ENCODE assay signal across 8 cellular contexts in genomic region chr3:179666436-179667035, GRCh38. TPM values are rescaled to one million over a fixed set of nuclear protein-coding genes. Genes with fewer than 3 reads are reported as not detected.
DNase-seq lines count a peak whose midpoint lies in the region; ATAC-seq and TF ChIP-seq lines count a peak whose summit lies in the region.

No MANE protein-coding gene starts in this region.

- intact Hi-C loops in esophagus muscularis mucosa (cut with DNase I), result no loop called here

- H3K9me3 ChIP-seq in DND-41 (ENCODE audit: insufficient read depth, low read length, severe bottlenecking) (no peaks in the 10 kb centered on the region), neural progenitor cell (ENCODE audit: low read depth) (no peaks in the 10 kb centered on the region), esophagus muscularis mucosa (no peaks in the 10 kb centered on the region)

- no peak overlapping the region for H3K27ac Mint-ChIP-seq in neural progenitor cell

- H3K4me3 ChIP-seq in DND-41 (ENCODE audit: low read depth in 1 of 2, low read length in 2 of 2) (no peak overlapping the region), neural progenitor cell (no peak overlapping the region), esophagus muscularis mucosa (no peak overlapping the region)

- H3K36me3 Mint-ChIP-seq in neural progenitor cell, result peaks cover 19% of the 10 kb centered on the region
- peaks cover 2% of the 10 kb centered on the region for H3K36me3 Mint-ChIP-seq in activated T-cell treated with anti-CD3 and anti-CD28 coated beads, Interleukin-2, amount 50 U/mL, for 4 hours (ENCODE audit: insufficient read depth)

- DNase-seq in DND-41 (no peak), NCI-H524 treated with DMSO at 0.1 percent for 48 hours (lab: John Stamatoyannopoulos, UW) (peak; percentile 98), fibroblast of peridontal ligament (ENCODE audit: extremely low read depth) (peak; percentile 17), neural progenitor cell (ENCODE audit: low spot score) (peak; percentile 43), esophagus muscularis mucosa (ENCODE audit: extremely low spot score) (no peak)
- DNase-seq in activated T-cell treated with anti-CD3 and anti-CD28 coated beads, Interleukin-2, amount 50 U/mL, for 4 hours, result no peak

- H3K9me3 Mint-ChIP-seq in neural progenitor cell, result no peaks in the 10 kb centered on the region
- no peaks in the 10 kb centered on the region for H3K9me3 Mint-ChIP-seq in activated T-cell treated with anti-CD3 and anti-CD28 coated beads, Interleukin-2, amount 50 U/mL, for 4 hours

- no peak overlapping the region for H3K27ac ChIP-seq in DND-41 (ENCODE audit: low read length)
- H3K27ac ChIP-seq in neural progenitor cell, result no peak overlapping the region
- H3K27ac ChIP-seq in esophagus muscularis mucosa (replicated peaks in 1 of 4), result no peak overlapping the region

- peaks cover 44% of the 10 kb centered on the region; the same call in 1 of the 2 replicates for H4K20me1 ChIP-seq in DND-41 (ENCODE audit: insufficient read depth, low read length)
- peaks cover 70% of the 10 kb centered on the region for H4K20me1 ChIP-seq in neural progenitor cell (ENCODE audit: low read depth)

- ATAC-seq in DND-41 (ENCODE audit: insufficient read depth, low read depth) (peak; percentile 50; the same call in 1 of the 3 replicates), HG02973 (IDR thresholded peaks at IDR 0.05; ENCODE audit: unreplicated experiment) (no peak), GM18517 (IDR thresholded peaks at IDR 0.05; ENCODE audit: unreplicated experiment) (no peak)
- no peak for ATAC-seq in activated T-cell treated with anti-CD3 and anti-CD28 coated beads, Interleukin-2, amount 50 U/mL, for 4 hours

- TF ChIP-seq CTCF in DND-41 (IDR thresholded peaks at IDR 0.05; ENCODE audit: borderline replicate concordance, extremely low read depth, low read length, poor library complexity, severe bottlenecking) (no peak), neural progenitor cell (IDR thresholded peaks at IDR 0.05) (no peak), esophagus muscularis mucosa (IDR thresholded peaks at IDR 0.05) (no peak)

- H3K4me3 Mint-ChIP-seq in neural progenitor cell, result no peak overlapping the region
- H3K4me3 Mint-ChIP-seq in activated T-cell treated with anti-CD3 and anti-CD28 coated beads, Interleukin-2, amount 50 U/mL, for 4 hours, result no peak overlapping the region

- peaks cover 92% of the 10 kb centered on the region for H3K79me2 ChIP-seq in DND-41 (ENCODE audit: insufficient read depth, low read length)
- peaks cover 99% of the 10 kb centered on the region for H3K79me2 ChIP-seq in neural progenitor cell (ENCODE audit: low read depth)

- H3K9ac ChIP-seq in DND-41 (ENCODE audit: low read depth, low read length), result no peak overlapping the region
- no peak overlapping the region for H3K9ac ChIP-seq in neural progenitor cell

- H3K27me3 Mint-ChIP-seq in neural progenitor cell (ENCODE audit: insufficient read depth, low read depth), result no peaks in the 10 kb centered on the region
- H3K27me3 Mint-ChIP-seq in activated T-cell treated with anti-CD3 and anti-CD28 coated beads, Interleukin-2, amount 50 U/mL, for 4 hours (ENCODE audit: low read depth), result no peaks in the 10 kb centered on the region

- H3K4me2 ChIP-seq in DND-41 (ENCODE audit: insufficient read depth, low read length) (no peak overlapping the region), neural progenitor cell (peak overlapping the region; percentile 52)

- H3F3A ChIP-seq in neural progenitor cell (ENCODE audit: low read depth), result peaks cover 21% of the 10 kb centered on the region

- no peak for TF ChIP-seq EP300 in esophagus muscularis mucosa (IDR thresholded peaks at IDR 0.05)

- H3K4me1 ChIP-seq in DND-41 (ENCODE audit: insufficient read depth, low read length) (no peaks in the 10 kb centered on the region), neural progenitor cell (peaks cover 33% of the 10 kb centered on the region), esophagus muscularis mucosa (peaks cover 22 to 54% (median 40%) of the 10 kb centered on the region in 4 donors)

- peaks cover 37% of the 10 kb centered on the region for H3K4me1 Mint-ChIP-seq in neural progenitor cell
- peaks cover 1% of the 10 kb centered on the region for H3K4me1 Mint-ChIP-seq in activated T-cell treated with anti-CD3 and anti-CD28 coated beads, Interleukin-2, amount 50 U/mL, for 4 hours (ENCODE audit: low read depth)

- H3K27me3 ChIP-seq in DND-41 (ENCODE audit: insufficient read depth, low read length, poor library complexity) (no peaks in the 10 kb centered on the region), neural progenitor cell (no peaks in the 10 kb centered on the region), esophagus muscularis mucosa (no peaks in the 10 kb centered on the region)

- 25% methylated on average over 8 of the region's 8 CpGs for WGBS in esophagus muscularis mucosa

- H3K36me3 ChIP-seq in DND-41 (ENCODE audit: insufficient read depth, low read length) (no peaks in the 10 kb centered on the region), neural progenitor cell (no peaks in the 10 kb centered on the region), esophagus muscularis mucosa (no peaks in the 10 kb centered on the region)

- H2AFZ ChIP-seq in DND-41 (ENCODE audit: low read depth, low read length) (no peak overlapping the region), neural progenitor cell (replicated peaks) (no peak overlapping the region)

- no peak for TF ChIP-seq POLR2A in esophagus muscularis mucosa (IDR thresholded peaks at IDR 0.05; ENCODE audit: low read depth)

RNA-seq across cellular contexts. Expression of gene USP13, which starts 13.7 kb away (rescaled TPM):
- 17.7 and 18.1 TPM in 2 replicates for total RNA-seq in neural progenitor cell (ENCODE audit: low replicate concordance)
- total RNA-seq in activated T-cell treated with anti-CD3 and anti-CD28 coated beads, Interleukin-2, amount 50 U/mL, for 4 hours, result 1 to 10 TPM; 6.6 to 9.7 (median 9.1) TPM
- 10 to 100 TPM in 3 of 4 donors, 1 to 10 TPM in 1; 8.7 to 15.1 (median 11.9) TPM for total RNA-seq in esophagus muscularis mucosa

Comparison
In these comparisons a context has a peak if more than half of its experiments do, and no peak if none do; other contexts are left out.
1. DNase-seq: peak in NCI-H524 treated with DMSO at 0.1 percent for 48 hours (single experiment), fibroblast of peridontal ligament (single experiment) and neural progenitor cell (single experiment); none in DND-41 (single experiment), activated T-cell treated with anti-CD3 and anti-CD28 coated beads, Interleukin-2, amount 50 U/mL, for 4 hours (single experiment) and esophagus muscularis mucosa (single experiment).